Comparison of ENCODE assay signal across 8 cellular contexts in genomic region chr5:134175874-134176522, GRCh38. TPM values are rescaled to one million over a fixed set of nuclear protein-coding genes. Genes with fewer than 3 reads are reported as not detected.
A peak's percentile ranks its signal among the peaks of the same experiment; 100 is the strongest.
DNase-seq lines count a peak whose midpoint lies in the region; ATAC-seq, FAIRE-seq and TF ChIP-seq lines count a peak whose summit lies in the region.

No MANE protein-coding gene starts in this region.

- peaks cover 13% of the 10 kb centered on the region for H4K20me1 ChIP-seq in endothelial cell of umbilical vein (replicated peaks; ENCODE audit: control insufficient read depth, extremely low read depth, insufficient read depth, low read length)

- BruUV-seq in endothelial cell of umbilical vein (replicated peaks; lab: Mats Ljungman, UMichigan) = TSS peak; percentile 26

- intact Hi-C loops in endothelial cell of umbilical vein (cut with micrococcal nuclease) = loop anchor here (2.0 to 5.0 kb wide), 3 partner anchors 113 to 563 kb away; partner anchors contain the start of gene CAMLG

- no peaks in the 10 kb centered on the region for H3K9me1 ChIP-seq in endothelial cell of umbilical vein (replicated peaks; ENCODE audit: control insufficient read depth, extremely low read depth, insufficient read depth, low read length)

- no peak for TF ChIP-seq POLR2A in endothelial cell of umbilical vein (IDR thresholded peaks at IDR 0.05; ENCODE audit: low read depth, low read length)

- H3K9ac ChIP-seq in endothelial cell of umbilical vein (replicated peaks; ENCODE audit: extremely low read depth, insufficient read depth, low read length) = peak overlapping the region; percentile 93

- H3K4me1 ChIP-seq in endothelial cell of umbilical vein (ENCODE audit: control insufficient read depth, extremely low read depth, insufficient read depth, low read length) = peaks cover 18% of the 10 kb centered on the region

- peak overlapping the region; percentile 95 for H3K4me2 ChIP-seq in endothelial cell of umbilical vein (ENCODE audit: insufficient read depth, low read length)

- POLR2A ChIA-PET in endothelial cell of umbilical vein (lab: Charles Lee) = interaction anchor here (0.5 to 2.2 kb wide), 10 partner anchors 11 to 152 kb away, joined by 3 to 12 read pairs (median 3); partner anchors contain the start of gene PPP2CA

- no peaks in the 10 kb centered on the region for H3K9me3 ChIP-seq in endothelial cell of umbilical vein (replicated peaks; ENCODE audit: control insufficient read depth, insufficient read depth, low read length)

- peak; percentile 26 for ATAC-seq in GM18867 (IDR thresholded peaks at IDR 0.05; ENCODE audit: unreplicated experiment)
- peak; percentile 14 for ATAC-seq in HG03175 (IDR thresholded peaks at IDR 0.05; ENCODE audit: unreplicated experiment)
- ATAC-seq in HG02763 (IDR thresholded peaks at IDR 0.05; ENCODE audit: unreplicated experiment) = no peak
- ATAC-seq in HG02970 (IDR thresholded peaks at IDR 0.05; ENCODE audit: low FRiP score, unreplicated experiment) = no peak

- peak; percentile 77 for FAIRE-seq in endothelial cell of umbilical vein (lab: Jason Lieb, UNC)

- dilution Hi-C loops in endothelial cell of umbilical vein (cut with MboI; ENCODE audit: extremely low pct_ligation_motif_present, low sequenced_read_pairs) = no loop called here

- peak overlapping the region; percentile 91 to 99 (median 98) for H3K4me3 ChIP-seq in endothelial cell of umbilical vein (replicated peaks in 1 of 3; ENCODE audit: insufficient read depth in 1 of 3, low read depth in 1 of 3, low read length in 3 of 3)

- CTCF ChIA-PET in endothelial cell of umbilical vein (lab: Charles Lee) = interaction anchor here (1.1 to 2.8 kb wide), 3 partner anchors 114 to 411 kb away, joined by 4 to 9 read pairs (median 6); no protein-coding TSS in a partner anchor

- H3K79me2 ChIP-seq in endothelial cell of umbilical vein (ENCODE audit: control insufficient read depth, insufficient read depth, low read length) = peaks cover 56% of the 10 kb centered on the region

- no peak overlapping the region for H2AFZ ChIP-seq in endothelial cell of umbilical vein (ENCODE audit: low read depth, low read length)

- H3K36me3 ChIP-seq in endothelial cell of umbilical vein (ENCODE audit: control insufficient read depth in 2 of 2, extremely low read depth in 1 of 2, insufficient read depth in 2 of 2, low read length in 2 of 2) = peaks cover 2 to 13% of the 10 kb centered on the region in 2 experiments

- H3K27me3 ChIP-seq in endothelial cell of umbilical vein (ENCODE audit: control insufficient read depth in 2 of 2, insufficient read depth in 2 of 2, low read length in 2 of 2) = no peaks in the 10 kb centered on the region

- TF ChIP-seq CTCF in endothelial cell of umbilical vein (IDR thresholded peaks at IDR 0.05; ENCODE audit: extremely low read depth in 1 of 2, insufficient read depth in 1 of 2, low read depth in 1 of 2, low read length in 2 of 2) = no peak

- peak; percentile 35 for DNase-seq in AG08396 (ENCODE audit: low spot score)
- peak in 3 of 5 donors; percentile 38 to 49 (median 46) for DNase-seq in T-helper 1 cell
- DNase-seq in endothelial cell of umbilical vein (ENCODE audit: low read depth, low spot score) = peak; percentile 50
- DNase-seq in myocyte (ENCODE audit: low read depth) = peak; percentile 41

- peak overlapping the region; percentile 85 for H3K27ac ChIP-seq in endothelial cell of umbilical vein (ENCODE audit: insufficient read depth, low read depth, low read length)

TF ChIP-seq in endothelial cell of umbilical vein, 7 proteins besides CTCF, POLR2A, EP300 and RAD21:
- no peak for TF ChIP-seq GATA2 (IDR thresholded peaks at IDR 0.05; ENCODE audit: insufficient read depth, insufficient read length, low read depth, low read length)
- TF ChIP-seq FOS (IDR thresholded peaks at IDR 0.05; ENCODE audit: borderline replicate concordance, insufficient read depth, low read length) = no peak
- no peak for TF ChIP-seq EZH2 (IDR thresholded peaks at IDR 0.05; ENCODE audit: borderline replicate concordance, low read depth, low read length, severe bottlenecking)
- no peak for TF ChIP-seq MAX (IDR thresholded peaks at IDR 0.05; ENCODE audit: insufficient read depth, insufficient read length)
- TF ChIP-seq JUN (IDR thresholded peaks at IDR 0.05; ENCODE audit: borderline replicate concordance, insufficient read depth, insufficient read length, low read depth) = no peak
- TF ChIP-seq MYC (IDR thresholded peaks at IDR 0.05; ENCODE audit: low read depth, low read length) = no peak
- TF ChIP-seq POLR2AphosphoS5 (IDR thresholded peaks at IDR 0.05; ENCODE audit: insufficient read depth, low read depth, low read length) = no peak

RNA-seq across cellular contexts. Expression of gene SKP1, which starts 0.8 kb away (rescaled TPM):
- 311 and 320 TPM in 2 replicates for total RNA-seq in endothelial cell of umbilical vein
- polyA plus RNA-seq in endothelial cell of umbilical vein = 136 and 214 TPM in 2 replicates
- 328 and 349 TPM in 2 replicates for polyA plus RNA-seq in endothelial cell of umbilical vein (2011; cell fraction: cytosol; rRNA removed)
- 166 and 214 TPM in 2 replicates for polyA plus RNA-seq in endothelial cell of umbilical vein (2011; cell fraction: nucleus; rRNA removed)
- 542 and 646 TPM in 2 replicates for polyA plus RNA-seq in endothelial cell of umbilical vein (2012)
- polyA minus RNA-seq in endothelial cell of umbilical vein = 140 and 142 TPM in 2 replicates
- polyA minus RNA-seq in endothelial cell of umbilical vein (2011; cell fraction: cytosol; rRNA and poly(A)+ RNA removed) = 93.9 TPM
- 72.8 and 81.6 TPM in 2 replicates for polyA minus RNA-seq in endothelial cell of umbilical vein (2011; cell fraction: nucleus; rRNA and poly(A)+ RNA removed)
- 457 and 487 TPM in 2 replicates for total RNA-seq in myocyte
- 854 TPM for polyA plus RNA-seq in myocyte (2012)

RNA-seq across cellular contexts. Expression of gene PPP2CA, which starts 49.9 kb away (rescaled TPM):
- total RNA-seq in endothelial cell of umbilical vein = 163 and 183 TPM in 2 replicates
- polyA plus RNA-seq in endothelial cell of umbilical vein = 64.6 and 107 TPM in 2 replicates
- polyA plus RNA-seq in endothelial cell of umbilical vein (2011; cell fraction: cytosol; rRNA removed) = 93.5 and 116 TPM in 2 replicates
- 54.7 and 89.6 TPM in 2 replicates for polyA plus RNA-seq in endothelial cell of umbilical vein (2011; cell fraction: nucleus; rRNA removed)
- polyA plus RNA-seq in endothelial cell of umbilical vein (2012) = 157 and 199 TPM in 2 replicates
- 75.4 and 77.0 TPM in 2 replicates for polyA minus RNA-seq in endothelial cell of umbilical vein
- 105 TPM for polyA minus RNA-seq in endothelial cell of umbilical vein (2011; cell fraction: cytosol; rRNA and poly(A)+ RNA removed)
- 30.9 and 55.1 TPM in 2 replicates for polyA minus RNA-seq in endothelial cell of umbilical vein (2011; cell fraction: nucleus; rRNA and poly(A)+ RNA removed)
- 224 and 234 TPM in 2 replicates for total RNA-seq in myocyte
- 135 TPM for polyA plus RNA-seq in myocyte (2012)

Comparison
In these comparisons a context has a peak if more than half of its experiments do, and no peak if none do; other contexts are left out.
1. ATAC-seq: peak in GM18867 (single experiment) and HG03175 (single experiment); none in HG02763 (single experiment) and HG02970 (single experiment).
2. Peak in every context shown above with its lines, with median percentiles within 50 percentile points of each other: DNase-seq.